In the genomic region with DNA sequence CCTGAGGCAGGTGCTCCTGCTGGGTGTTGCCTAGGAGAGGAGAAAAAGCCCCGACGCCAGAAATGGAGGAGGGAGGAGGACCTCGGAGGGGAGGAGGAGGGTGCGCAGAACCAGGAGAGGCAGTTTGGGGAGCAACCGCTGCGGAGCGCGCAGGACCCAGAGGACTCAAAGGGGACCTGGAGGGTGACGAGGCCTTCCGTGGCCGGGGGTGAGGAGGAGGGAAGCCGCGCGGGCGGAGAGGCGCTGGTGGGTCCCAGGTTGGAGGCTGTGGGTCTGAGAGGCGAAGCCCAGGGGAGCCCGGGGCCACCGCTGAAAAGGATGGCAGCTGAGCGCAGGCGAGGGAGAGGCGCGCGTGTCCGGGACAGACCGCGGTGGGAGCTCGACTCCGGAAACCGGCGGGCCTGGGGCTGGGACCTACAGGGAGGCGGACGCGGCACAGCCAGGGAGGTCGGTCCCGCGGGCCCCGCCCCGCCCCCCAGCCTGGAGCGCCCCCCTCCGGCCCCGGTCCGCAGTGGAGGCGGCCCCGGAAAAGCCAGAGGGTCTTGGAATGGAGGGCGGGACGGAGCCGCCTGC, we compare ENCODE assay signal across 8 cellular contexts. TPM values are rescaled to one million over a fixed set of nuclear protein-coding genes. Genes with fewer than 3 reads are reported as not detected.
DNase-seq lines count a peak whose midpoint lies in the region; ATAC-seq and TF ChIP-seq lines count a peak whose summit lies in the region.

No MANE protein-coding gene starts in this region.

- peak; percentile 27 for ATAC-seq in HG02840 (IDR thresholded peaks at IDR 0.05; ENCODE audit: low FRiP score, unreplicated experiment)

- peaks cover 5% of the 10 kb centered on the region for H3K27me3 ChIP-seq in vagina

- 0% methylated on average over 24 to 27 of the region's 48 CpGs for WGBS in lower leg skin, 2 donors

- H3K4me3 ChIP-seq in lower leg skin (ENCODE audit: low read depth, poor library complexity, severe bottlenecking) (peak overlapping the region; percentile 10), vagina (peak overlapping the region; percentile 46 to 69)

- H3K9me3 ChIP-seq in vagina: no peaks in the 10 kb centered on the region

- TF ChIP-seq CTCF in lower leg skin (IDR thresholded peaks at IDR 0.05) (no peak), vagina (IDR thresholded peaks at IDR 0.05) (no peak)

- in situ Hi-C loops in T47D (cut with HindIII; ENCODE audit: low pct_unique_long_range_greater_than_20kb, low sequenced_read_pairs): no loop called here

- DNase-seq in stimulated activated CD8-positive, alpha-beta memory T cell treated with anti-CD3 and anti-CD28 coated beads, Interleukin-4, amount 100 ng/mL, for 24 hours (ENCODE audit: low read depth): peak; percentile 28
- DNase-seq in stimulated activated CD8-positive, alpha-beta memory T cell treated with anti-CD3 and anti-CD28 coated beads, Interleukin-4, amount 100 ng/mL, for 48 hours: no peak
- DNase-seq in NCI-H748 (lab: John Stamatoyannopoulos, UW; ENCODE audit: unreplicated experiment) (peak; percentile 55), T47D (ENCODE audit: low read depth in 1 of 2, low spot score in 1 of 2) (peak; percentile 27 to 38), lower leg skin (ENCODE audit: low spot score in 2 of 2) (no peak), vagina (ENCODE audit: extremely low spot score in 2 of 2) (no peak), AG08396 (ENCODE audit: low spot score) (no peak)

- no peaks in the 10 kb centered on the region for H3K36me3 ChIP-seq in vagina

- peaks cover 33% of the 10 kb centered on the region for H3K4me1 ChIP-seq in vagina

- no peak for TF ChIP-seq POLR2A in lower leg skin (IDR thresholded peaks at IDR 0.05)
- no peak for TF ChIP-seq POLR2A in vagina (IDR thresholded peaks at IDR 0.05)

- no peak overlapping the region for H3K27ac ChIP-seq in vagina

- intact Hi-C loops in lower leg skin (cut with DNase I; ENCODE audit: low total_unique reads): no loop called here
- intact Hi-C loops in vagina (cut with DNase I): loop anchor here (5.0 kb wide), 1 partner anchor 77 kb away; a partner anchor contains a TSS

RNA-seq across cellular contexts. Expression of a gene that starts 15.1 kb away (rescaled TPM):
- total RNA-seq in lower leg skin: 10 to 100 TPM in 2 of 4 donors, 1 to 10 TPM in 2; 9.4 to 19.5 (median 10.5) TPM
- total RNA-seq in vagina: 4.9 TPM

RNA-seq across cellular contexts. Expression of a gene that starts 39.1 kb away (rescaled TPM):
- total RNA-seq in lower leg skin (10 to 100 TPM; 36.9 to 55.8 (median 54.6) TPM), vagina (25.5 TPM)

RNA-seq across cellular contexts. Expression of a gene that starts 45.7 kb away (rescaled TPM):
- 10 to 100 TPM in 1 of 4 donors, 1 to 10 TPM in 3; 3.6 to 12.9 (median 6.0) TPM for total RNA-seq in lower leg skin
- 29.0 TPM for total RNA-seq in vagina

RNA-seq across cellular contexts. Expression of a gene that starts 56.9 kb away (rescaled TPM):
- total RNA-seq in lower leg skin (10 to 100 TPM; 16.1 to 36.0 (median 21.5) TPM), vagina (11.8 TPM)

RNA-seq across cellular contexts. Expression of a gene that starts 59.1 kb away (rescaled TPM):
- total RNA-seq in lower leg skin (10 to 100 TPM; 30.4 to 70.4 (median 40.9) TPM), vagina (34.6 TPM)

Comparison
In these comparisons a context has a peak if more than half of its experiments do, and no peak if none do; other contexts are left out.
1. DNase-seq: peak in stimulated activated CD8-positive, alpha-beta memory T cell treated with anti-CD3 and anti-CD28 coated beads, Interleukin-4, amount 100 ng/mL, for 24 hours (single experiment), NCI-H748 (single experiment) and T47D (2 of 2); none in stimulated activated CD8-positive, alpha-beta memory T cell treated with anti-CD3 and anti-CD28 coated beads, Interleukin-4, amount 100 ng/mL, for 48 hours (single experiment), lower leg skin (0 of 2), vagina (0 of 2) and AG08396 (single experiment).